8 cellular contexts compared by ENCODE assay signal in genomic region chr5:120388016-120388781, GRCh38.
DNase-seq lines count a peak whose midpoint lies in the region; ATAC-seq and TF ChIP-seq lines count a peak whose summit lies in the region.

No MANE protein-coding gene starts in this region.

- TF ChIP-seq CTCF in type B pancreatic cell (conservative IDR thresholded peaks at IDR 0.05) = no peak

- H3K4me1 Mint-ChIP-seq in stimulated activated naive B cell treated with anti-CD40 and anti-IgM and Interleukin-4, amounts not matched to agents 10 μg/mL and 1 μg/mL and 100 μg/mL, for 72 hours = peaks cover 4 to 17% of the 10 kb centered on the region in 2 donors
- no peaks in the 10 kb centered on the region for H3K4me1 Mint-ChIP-seq in type B pancreatic cell (ENCODE audit: unreplicated experiment)

- no peaks in the 10 kb centered on the region for H3K27me3 Mint-ChIP-seq in stimulated activated naive B cell treated with anti-CD40 and anti-IgM and Interleukin-4, amounts not matched to agents 10 μg/mL and 1 μg/mL and 100 μg/mL, for 72 hours
- H3K27me3 Mint-ChIP-seq in type B pancreatic cell = no peaks in the 10 kb centered on the region

- H3K27ac Mint-ChIP-seq in stimulated activated naive B cell treated with anti-CD40 and anti-IgM and Interleukin-4, amounts not matched to agents 10 μg/mL and 1 μg/mL and 100 μg/mL, for 72 hours = no peak overlapping the region
- H3K27ac Mint-ChIP-seq in type B pancreatic cell = no peak overlapping the region

- H3K36me3 Mint-ChIP-seq in stimulated activated naive B cell treated with anti-CD40 and anti-IgM and Interleukin-4, amounts not matched to agents 10 μg/mL and 1 μg/mL and 100 μg/mL, for 72 hours = no peaks in the 10 kb centered on the region
- H3K36me3 Mint-ChIP-seq in type B pancreatic cell = no peaks in the 10 kb centered on the region

- ATAC-seq in GM21717 (IDR thresholded peaks at IDR 0.05; ENCODE audit: unreplicated experiment) = peak; percentile 76
- ATAC-seq in stimulated activated naive B cell treated with anti-CD40 and anti-IgM and Interleukin-4, amounts not matched to agents 10 μg/mL and 1 μg/mL and 100 μg/mL, for 72 hours (replicated peaks) = peak; percentile 85 to 89
- ATAC-seq in HG03520 (IDR thresholded peaks at IDR 0.05; ENCODE audit: unreplicated experiment) = no peak
- ATAC-seq in HG03039 (IDR thresholded peaks at IDR 0.05; ENCODE audit: unreplicated experiment) = no peak

- peak overlapping the region in 1 of 2 donors; percentile 1 for H3K4me3 Mint-ChIP-seq in stimulated activated naive B cell treated with anti-CD40 and anti-IgM and Interleukin-4, amounts not matched to agents 10 μg/mL and 1 μg/mL and 100 μg/mL, for 72 hours
- H3K4me3 Mint-ChIP-seq in type B pancreatic cell = no peak overlapping the region

- H3K9me3 Mint-ChIP-seq in stimulated activated naive B cell treated with anti-CD40 and anti-IgM and Interleukin-4, amounts not matched to agents 10 μg/mL and 1 μg/mL and 100 μg/mL, for 72 hours = no peaks in the 10 kb centered on the region
- no peaks in the 10 kb centered on the region for H3K9me3 Mint-ChIP-seq in type B pancreatic cell

- DNase-seq in NOMO-1 treated with DMSO at 0.1 percent for 48 hours (lab: John Stamatoyannopoulos, UW; ENCODE audit: unreplicated experiment) = peak; percentile 97
- peak; percentile 70 for DNase-seq in epidermal melanocyte (ENCODE audit: insufficient read length, low spot score)
- DNase-seq in stimulated activated naive B cell treated with anti-CD40 and anti-IgM and Interleukin-4, amounts not matched to agents 10 μg/mL and 1 μg/mL and 100 μg/mL, for 72 hours = no peak
- DNase-seq in NCI-H2107 treated with DMSO at 0.1 percent for 48 hours (lab: John Stamatoyannopoulos, UW; ENCODE audit: unreplicated experiment) = no peak
- no peak for DNase-seq in type B pancreatic cell (ENCODE audit: extremely low spot score, unreplicated experiment)

Comparison
In these comparisons a context has a peak if more than half of its experiments do, and no peak if none do; other contexts are left out.
1. ATAC-seq: peak in GM21717 (single experiment) and stimulated activated naive B cell treated with anti-CD40 and anti-IgM and Interleukin-4, amounts not matched to agents 10 μg/mL and 1 μg/mL and 100 μg/mL, for 72 hours (2 of 2); none in HG03520 (single experiment) and HG03039 (single experiment).
2. DNase-seq: peak in NOMO-1 treated with DMSO at 0.1 percent for 48 hours (single experiment) and epidermal melanocyte (single experiment); none in stimulated activated naive B cell treated with anti-CD40 and anti-IgM and Interleukin-4, amounts not matched to agents 10 μg/mL and 1 μg/mL and 100 μg/mL, for 72 hours (single experiment), NCI-H2107 treated with DMSO at 0.1 percent for 48 hours (single experiment) and type B pancreatic cell (single experiment).